Comparison of ENCODE assay signal across 9 cellular contexts in the genomic region with DNA sequence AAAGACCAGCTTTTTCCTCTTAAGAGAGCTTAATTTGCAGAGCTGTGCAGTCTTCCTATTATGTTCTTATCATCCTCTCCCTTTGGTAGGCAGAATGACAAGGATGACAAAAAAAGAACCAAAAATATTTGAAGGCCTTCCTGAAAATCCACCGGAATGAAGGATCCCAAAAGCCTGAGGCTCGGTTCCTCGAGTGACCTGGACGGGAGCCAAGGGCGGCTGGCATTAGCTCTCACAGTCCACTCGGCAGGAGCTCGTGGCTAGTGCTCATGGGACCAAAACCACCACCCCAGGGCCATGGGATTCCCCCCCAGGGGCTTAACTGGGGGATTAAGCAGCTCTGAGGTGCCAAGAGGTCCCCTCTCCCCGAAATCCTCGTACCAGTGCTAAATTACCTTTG. TPM values are rescaled to one million over a fixed set of nuclear protein-coding genes. Genes with fewer than 3 reads are reported as not detected.
DNase-seq lines count a peak whose midpoint lies in the region; ATAC-seq and TF ChIP-seq lines count a peak whose summit lies in the region.
"Had no signal": no experiment of that assay in that cellular context is flagged by ENCODE, and none has a peak within 500 bp of the region (broad histone marks: within the 10 kb centered on the region; RNA-seq: fewer than 3 reads in every experiment).

No MANE protein-coding gene starts in this region.

- H3K27ac ChIP-seq in DND-41 (ENCODE audit: low read length) (no peak overlapping the region), WERI-Rb-1 (peak overlapping the region; percentile 34), left ventricle myocardium inferior (replicated peaks) (peak overlapping the region; percentile 91), spleen (no peak overlapping the region), PC-9 (no peak overlapping the region)

- H3K9me3 ChIP-seq in DND-41 (ENCODE audit: insufficient read depth, low read length, severe bottlenecking) (no peaks in the 10 kb centered on the region), WERI-Rb-1 (ENCODE audit: severe bottlenecking) (no peaks in the 10 kb centered on the region), left ventricle myocardium inferior (replicated peaks) (no peaks in the 10 kb centered on the region), spleen (no peaks in the 10 kb centered on the region), PC-9 (ENCODE audit: insufficient read depth, low read depth) (no peaks in the 10 kb centered on the region)
- H3K9me3 ChIP-seq: mucosa of descending colon had no signal

- DNase-seq in DND-41 (no peak), WERI-Rb-1 (peak; percentile 45), left ventricle myocardium inferior (peak; percentile 45), spleen (no peak), NCI-H1417 (lab: John Stamatoyannopoulos, UW) (no peak), PC-9 (no peak)

- TF ChIP-seq CTCF in DND-41 (IDR thresholded peaks at IDR 0.05; ENCODE audit: borderline replicate concordance, extremely low read depth, low read length, poor library complexity, severe bottlenecking) (no peak), WERI-Rb-1 (IDR thresholded peaks at IDR 0.05; ENCODE audit: low read depth, low read length) (no peak), left ventricle myocardium inferior (IDR thresholded peaks at IDR 0.05; ENCODE audit: borderline replicate concordance) (no peak), spleen (IDR thresholded peaks at IDR 0.05 in 8 of 11, conservative IDR thresholded peaks at IDR 0.05 in 3 of 11) (no peak), PC-9 (conservative IDR thresholded peaks at IDR 0.05) (no peak)

- H3K9me2 ChIP-seq in PC-9 (ENCODE audit: insufficient read depth): no peaks in the 10 kb centered on the region

- peaks cover 11% of the 10 kb centered on the region for H3K4me1 ChIP-seq in DND-41 (ENCODE audit: insufficient read depth, low read length)
- H3K4me1 ChIP-seq in left ventricle myocardium inferior: peaks cover 80% of the 10 kb centered on the region
- peaks cover 9 to 22% (median 17%) of the 10 kb centered on the region in 6 donors for H3K4me1 ChIP-seq in spleen
- no peaks in the 10 kb centered on the region for H3K4me1 ChIP-seq in PC-9 (replicated peaks; ENCODE audit: insufficient read depth)

- no peaks in the 10 kb centered on the region for H3F3A ChIP-seq in PC-9 (ENCODE audit: insufficient read depth, low read depth)

- POLR2A ChIA-PET in PC-9 (lab: Charles Lee; ENCODE audit: unreplicated experiment): no interaction called here

- CTCF ChIA-PET in PC-9 (lab: Charles Lee): no interaction called here

- intact Hi-C loops in left ventricle myocardium inferior (cut with micrococcal nuclease): no loop called here
- intact Hi-C loops in spleen (cut with DNase I; ENCODE audit: low total_unique reads): no loop called here
- intact Hi-C loops in PC-9 (cut with micrococcal nuclease; ENCODE audit: unreplicated experiment): no loop called here

- no TSS peak for BruUV-seq in PC-9 (replicated peaks; lab: Mats Ljungman, UMichigan)

- peak overlapping the region in 1 of 2 experiments; percentile 56; a peak in 2 of 4 replicates for H3K4me3 ChIP-seq in DND-41 (ENCODE audit: low read depth in 1 of 2, low read length in 2 of 2)
- H3K4me3 ChIP-seq in WERI-Rb-1 (ENCODE audit: low read depth, low read length): peak overlapping the region; percentile 78
- peak overlapping the region; percentile 88 for H3K4me3 ChIP-seq in left ventricle myocardium inferior
- peak overlapping the region; percentile 50 to 85 (median 66) for H3K4me3 ChIP-seq in spleen
- no peak overlapping the region for H3K4me3 ChIP-seq in PC-9

- H3K36me3 ChIP-seq in DND-41 (ENCODE audit: insufficient read depth, low read length): no peaks in the 10 kb centered on the region
- H3K36me3 ChIP-seq in WERI-Rb-1: no peaks in the 10 kb centered on the region
- no peaks in the 10 kb centered on the region for H3K36me3 ChIP-seq in left ventricle myocardium inferior
- H3K36me3 ChIP-seq in spleen: no peaks in the 10 kb centered on the region
- H3K36me3 ChIP-seq in PC-9 (ENCODE audit: low read depth): no peaks in the 10 kb centered on the region

- no peak for TF ChIP-seq POLR2A in spleen (IDR thresholded peaks at IDR 0.05)

- ATAC-seq in DND-41 (ENCODE audit: insufficient read depth, low read depth): no peak
- peak; percentile 10 for ATAC-seq in HG02571 (IDR thresholded peaks at IDR 0.05; ENCODE audit: unreplicated experiment)
- no peak for ATAC-seq in GM21515 (IDR thresholded peaks at IDR 0.05; ENCODE audit: unreplicated experiment)

- no peaks in the 10 kb centered on the region; the same call in 1 of the 2 replicates for H4K20me1 ChIP-seq in DND-41 (ENCODE audit: insufficient read depth, low read length)
- no peaks in the 10 kb centered on the region for H4K20me1 ChIP-seq in PC-9 (ENCODE audit: insufficient read depth)

- H2AFZ ChIP-seq in DND-41 (ENCODE audit: low read depth, low read length) (peak overlapping the region; percentile 69; the same call in 1 of the 2 replicates), PC-9 (no peak overlapping the region)

- H3K4me2 ChIP-seq in DND-41 (ENCODE audit: insufficient read depth, low read length): peak overlapping the region; percentile 73
- H3K4me2 ChIP-seq in PC-9: no peak overlapping the region; the same call in 1 of the 2 replicates

- H3K79me2 ChIP-seq in DND-41 (ENCODE audit: insufficient read depth, low read length) (no peaks in the 10 kb centered on the region), PC-9 (ENCODE audit: low read depth) (no peaks in the 10 kb centered on the region)

- 8 to 16% (median 11%) methylated on average over 8 to 9 of the region's 9 CpGs for WGBS in spleen, 5 donors

- peak overlapping the region; percentile 42; the same call in 1 of the 2 replicates for H3K9ac ChIP-seq in DND-41 (ENCODE audit: low read depth, low read length)

- H3K27me3 ChIP-seq in DND-41 (ENCODE audit: insufficient read depth, low read length, poor library complexity) (peaks cover 42% of the 10 kb centered on the region), WERI-Rb-1 (ENCODE audit: insufficient read depth, low read depth, severe bottlenecking) (peaks cover 9% of the 10 kb centered on the region), left ventricle myocardium inferior (ENCODE audit: low read depth) (no peaks in the 10 kb centered on the region), spleen (replicated peaks in 1 of 7) (peaks cover 2 to 46% (median 14%) of the 10 kb centered on the region in 7 donors), PC-9 (ENCODE audit: insufficient read depth, low read depth) (peaks cover 67% of the 10 kb centered on the region)

RNA-seq across cellular contexts. Expression of gene PDZD2, which starts 0.6 kb away (rescaled TPM):
- total RNA-seq in left ventricle myocardium inferior (120 TPM), spleen (1 to 10 TPM in 6 of 7 donors, under 1 TPM in 1; 0.70 to 4.7 (median 2.9) TPM), PC-9 (2021) (not detected in 2 replicates)
- polyA plus RNA-seq in spleen: under 1 TPM; 0.09 to 0.74 (median 0.39) TPM

Comparison
In these comparisons a context has a peak if more than half of its experiments do, and no peak if none do; other contexts are left out.
1. DNase-seq: peak in WERI-Rb-1 (single experiment) and left ventricle myocardium inferior (single experiment); none in DND-41 (single experiment), spleen (single experiment), NCI-H1417 (0 of 3) and PC-9 (0 of 2).
2. H3K27ac ChIP-seq: peak in WERI-Rb-1 (single experiment) and left ventricle myocardium inferior (single experiment); none in DND-41 (single experiment), spleen (0 of 8) and PC-9 (single experiment).
3. RNA of gene PDZD2, which starts 0.6 kb away (total RNA-seq): 120 TPM in left ventricle myocardium inferior (single experiment); 0.70 to 4.7 TPM in spleen and not detected in PC-9; every median in the first group is over 10 times any median in the second.